ENCODE assay signal across 15 cellular contexts in the genomic region with DNA sequence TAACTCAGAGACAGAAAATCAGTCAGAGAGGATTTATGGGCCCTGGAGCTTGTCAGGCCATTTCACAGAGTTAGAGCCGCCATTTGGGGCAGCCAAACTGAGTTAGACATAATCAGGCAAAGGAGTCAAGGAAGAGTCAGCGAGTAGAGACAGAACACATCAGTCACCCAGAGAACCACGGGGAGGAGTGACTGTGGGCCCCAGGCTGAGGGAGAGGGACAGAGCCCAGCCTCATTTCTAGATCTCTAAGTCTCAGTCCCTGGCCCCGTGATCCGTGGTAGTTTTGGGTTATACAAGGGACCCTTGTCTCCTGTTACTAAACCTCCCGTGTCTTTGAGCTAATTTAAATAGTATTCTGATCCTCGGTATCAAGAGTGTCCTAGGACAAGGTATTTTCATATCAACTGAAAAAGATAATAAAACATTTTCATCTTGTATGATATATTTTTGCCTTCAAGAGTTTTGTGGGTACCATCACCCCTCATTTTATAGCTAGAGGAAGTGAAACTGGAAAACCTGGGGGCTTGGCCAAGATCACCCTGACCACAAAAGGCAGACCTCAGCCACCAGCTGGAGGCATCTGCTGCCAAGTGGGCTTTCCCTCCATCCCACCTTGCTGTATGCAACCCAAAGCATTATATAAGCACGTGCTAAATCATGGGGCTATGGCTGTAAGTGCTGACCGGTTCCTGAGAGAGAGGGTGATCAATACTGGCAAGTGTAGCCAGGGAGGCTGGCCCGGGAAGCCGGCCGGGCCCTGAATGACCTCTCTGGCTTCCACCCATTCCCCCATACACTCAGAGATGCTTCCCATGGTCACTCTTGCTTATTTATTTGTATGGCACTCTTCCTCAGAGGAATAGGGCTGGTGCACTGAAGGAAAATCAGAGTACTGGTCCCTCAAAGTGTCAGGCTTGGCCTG.
DNase-seq lines count a peak whose midpoint lies in the region; ATAC-seq, FAIRE-seq and TF ChIP-seq lines count a peak whose summit lies in the region.
"Had no signal": no experiment of that assay in that cellular context is flagged by ENCODE, and none has a peak within 500 bp of the region (broad histone marks: within the 10 kb centered on the region; RNA-seq: fewer than 3 reads in every experiment).

No MANE protein-coding gene starts in this region.

- TF ChIP-seq POLR2A in NB4 (IDR thresholded peaks at IDR 0.05; ENCODE audit: extremely low read depth, insufficient read length) = no peak

- H3K36me3 ChIP-seq in mesendoderm (ENCODE audit: control insufficient read depth, insufficient read depth, low read length) = no peaks in the 10 kb centered on the region
- H3K36me3 ChIP-seq: brain microvascular endothelial cell, right atrium auricular region had no signal

- H3K27ac ChIP-seq in mesendoderm (ENCODE audit: low read depth, low read length) = no peak overlapping the region
- H3K27ac ChIP-seq: brain microvascular endothelial cell, GM23248 had no signal

- DNase-seq in GM12865 (ENCODE audit: low read depth) = peak; percentile 68
- peak; percentile 34 for DNase-seq in NB4 (ENCODE audit: low read depth)
- no peak for DNase-seq in mesendoderm
- no peak for DNase-seq in occipital lobe (lab: John Stamatoyannopoulos, UW)
- no peak for DNase-seq in DMS53 (lab: John Stamatoyannopoulos, UW)
- DNase-seq in RCC 7860 (ENCODE audit: low spot score) = no peak
- no peak for DNase-seq in stimulated activated naive CD4-positive, alpha-beta T cell treated with Interleukin-2 at 50 U/mL for 16 hours (lab: John Stamatoyannopoulos, UW)
- DNase-seq: brain microvascular endothelial cell; GM23248; islet precursor cell; mammary epithelial cell; NCI-H146; stimulated activated CD4-positive, alpha-beta T cell treated with anti-CD3 and anti-CD28 coated beads, Interleukin-15, amount 100 ng/mL, for 24 hours had no signal

- H3K56ac ChIP-seq in mesendoderm (ENCODE audit: low read length) = no peak overlapping the region

- H3K4me2 ChIP-seq in mesendoderm (ENCODE audit: low read length) = no peak overlapping the region

- no peaks in the 10 kb centered on the region for H3K4me1 ChIP-seq in mesendoderm (ENCODE audit: control insufficient read depth, low read depth, low read length)

- H3K4me3 ChIP-seq in GM12865 (ENCODE audit: low read depth, low read length) = no peak overlapping the region
- no peak overlapping the region for H3K4me3 ChIP-seq in NB4 (ENCODE audit: low read depth, low read length)
- H3K4me3 ChIP-seq in mesendoderm (ENCODE audit: low read length) = no peak overlapping the region
- H3K4me3 ChIP-seq: GM23248, right atrium auricular region had no signal

- H4K8ac ChIP-seq in mesendoderm (ENCODE audit: low read depth, low read length) = no peak overlapping the region

- H2AK5ac ChIP-seq in mesendoderm (ENCODE audit: low read length) = no peak overlapping the region

- H3K27me3 ChIP-seq in mesendoderm (ENCODE audit: insufficient read depth, low read length, poor library complexity) = no peaks in the 10 kb centered on the region
- H3K27me3 ChIP-seq: brain microvascular endothelial cell, right atrium auricular region had no signal

- no peak overlapping the region for H3K23ac ChIP-seq in mesendoderm (ENCODE audit: low read length)

- H3K18ac ChIP-seq in mesendoderm (ENCODE audit: low read length) = no peak overlapping the region

- no peak overlapping the region for H2BK120ac ChIP-seq in mesendoderm (ENCODE audit: low read depth, low read length)

- FAIRE-seq in RCC 7860 (lab: Jason Lieb, UNC) = no peak

- H2BK5ac ChIP-seq in mesendoderm (ENCODE audit: low read length) = no peak overlapping the region

- H4K5ac ChIP-seq in mesendoderm (ENCODE audit: low read length) = no peak overlapping the region

- no CpG with 5 or more reads among the region's 12 CpGs for WGBS in mesendoderm (ENCODE audit: extremely low coverage, insufficient coverage, low lambda C conversion rate)

- H3K79me1 ChIP-seq in mesendoderm (ENCODE audit: low read length) = no peaks in the 10 kb centered on the region

- no peak overlapping the region for H3K9ac ChIP-seq in mesendoderm (ENCODE audit: low read length)
- H3K9ac ChIP-seq: GM23248 had no signal

- no peak overlapping the region for H2BK15ac ChIP-seq in mesendoderm (replicated peaks; ENCODE audit: low read depth)

- H3K4ac ChIP-seq in mesendoderm (ENCODE audit: low read depth, low read length) = peak overlapping the region; percentile 20

- H3K79me2 ChIP-seq in mesendoderm (ENCODE audit: control insufficient read depth, insufficient read depth, low read length) = no peaks in the 10 kb centered on the region

- TF ChIP-seq CTCF in GM12865 (IDR thresholded peaks at IDR 0.05; ENCODE audit: insufficient read depth, low read depth, low read length, missing control alignments) (no peak), NB4 (IDR thresholded peaks at IDR 0.05; ENCODE audit: low read depth, low read length) (no peak)

- peak; percentile 39 for ATAC-seq in GM19324 (IDR thresholded peaks at IDR 0.05; ENCODE audit: low FRiP score, unreplicated experiment)

Comparison
In these comparisons a context has a peak if more than half of its experiments do, and no peak if none do; other contexts are left out.
1. DNase-seq: peak in GM12865 (single experiment) and NB4 (single experiment); none in mesendoderm (single experiment), occipital lobe (single experiment), DMS53 (single experiment), RCC 7860 (single experiment) and stimulated activated naive CD4-positive, alpha-beta T cell treated with Interleukin-2 at 50 U/mL for 16 hours (single experiment).